16 cellular contexts compared by ENCODE assay signal in genomic region chr7:44282601-44283171, GRCh38. TPM values are rescaled to one million over a fixed set of nuclear protein-coding genes. Genes with fewer than 3 reads are reported as not detected.
DNase-seq lines count a peak whose midpoint lies in the region; ATAC-seq, FAIRE-seq and TF ChIP-seq lines count a peak whose summit lies in the region.
"Had no signal": no experiment of that assay in that cellular context is flagged by ENCODE, and none has a peak within 500 bp of the region (broad histone marks: within the 10 kb centered on the region; RNA-seq: fewer than 3 reads in every experiment).

No MANE protein-coding gene starts in this region.

- H3K9ac ChIP-seq in mesenchymal stem cell (ENCODE audit: low read length), result no peak overlapping the region
- H3K9ac ChIP-seq: neural progenitor cell had no signal

- no peak for TF ChIP-seq POLR2A in GM12891 (IDR thresholded peaks at IDR 0.05; ENCODE audit: low read depth, low read length)

- H2AK5ac ChIP-seq in mesenchymal stem cell (ENCODE audit: low read length, severe bottlenecking), result no peak overlapping the region

- no peak overlapping the region for H3K4ac ChIP-seq in mesenchymal stem cell (ENCODE audit: low read depth in 1 of 2, low read length in 2 of 2)

- no peak overlapping the region for H2BK5ac ChIP-seq in mesenchymal stem cell (ENCODE audit: low read depth, low read length, poor library complexity, severe bottlenecking)

- no peaks in the 10 kb centered on the region for H3K79me1 ChIP-seq in mesenchymal stem cell (replicated peaks; ENCODE audit: low read length, poor library complexity, severe bottlenecking)

- no peaks in the 10 kb centered on the region for H3K27me3 Mint-ChIP-seq in type B pancreatic cell

- intact Hi-C loops in ascending aorta (cut with DNase I) (no loop called here), lower lobe of right lung (cut with DNase I) (no loop called here)

- H2AFZ ChIP-seq in mesenchymal stem cell (ENCODE audit: low read depth, low read length), result no peak overlapping the region
- H2AFZ ChIP-seq: neural progenitor cell had no signal

- no peaks in the 10 kb centered on the region for H3K4me1 ChIP-seq in ascending aorta
- H3K4me1 ChIP-seq in lower lobe of right lung, result no peaks in the 10 kb centered on the region
- H3K4me1 ChIP-seq in mesenchymal stem cell (ENCODE audit: control insufficient read depth, insufficient read depth, low read depth, low read length), result peaks cover 9% of the 10 kb centered on the region
- H3K4me1 ChIP-seq: neural progenitor cell, uterus had no signal

- no peak for TF ChIP-seq CTCF in ascending aorta (IDR thresholded peaks at IDR 0.05)
- TF ChIP-seq CTCF in lower lobe of right lung (IDR thresholded peaks at IDR 0.05), result no peak
- no peak for TF ChIP-seq CTCF in type B pancreatic cell (conservative IDR thresholded peaks at IDR 0.05)
- TF ChIP-seq CTCF in brain microvascular endothelial cell (IDR thresholded peaks at IDR 0.05; ENCODE audit: low read depth, low read length, missing control alignments), result no peak

- 91% methylated on average over 10 of the region's 10 CpGs for WGBS in mesenchymal stem cell

- no peak overlapping the region for H2BK120ac ChIP-seq in mesenchymal stem cell (ENCODE audit: low read depth, low read length)

- H2BK12ac ChIP-seq in mesenchymal stem cell (ENCODE audit: low read length in 2 of 2), result no peak overlapping the region

- DNase-seq in activated T-cell treated with anti-CD3 and anti-CD28 coated beads, Interleukin-2, amount 50 U/mL, for 1 hour, result peak; percentile 10
- no peak for DNase-seq in activated T-cell treated with anti-CD3 and anti-CD28 coated beads for 4 hours
- DNase-seq in ascending aorta (ENCODE audit: low spot score in 2 of 2), result peak; percentile 3 to 34
- peak; percentile 24 for DNase-seq in lower lobe of right lung
- DNase-seq in type B pancreatic cell (ENCODE audit: extremely low spot score, unreplicated experiment), result peak; percentile 61
- no peak for DNase-seq in brain microvascular endothelial cell
- no peak for DNase-seq in GM12891 (ENCODE audit: insufficient read length, low spot score)
- no peak for DNase-seq in mesenchymal stem cell
- DNase-seq: amniotic stem cell, DMS153, OCI-M1 had no signal

- no peak overlapping the region for H3K27ac Mint-ChIP-seq in type B pancreatic cell
- H3K27ac Mint-ChIP-seq: neural progenitor cell; T-helper 1 cell treated with Interleukin-12 subunit alpha and Interleukin-12 subunit beta and Interleukin-4 antibody, amounts not matched to agents 30 μg/mL and 1 μg/mL, for 36 hours had no signal

- H3K4me1 Mint-ChIP-seq in type B pancreatic cell (ENCODE audit: unreplicated experiment), result no peaks in the 10 kb centered on the region

- no peak overlapping the region for H3K18ac ChIP-seq in mesenchymal stem cell (ENCODE audit: low read depth in 1 of 2, low read length in 2 of 2)

- H4K8ac ChIP-seq in mesenchymal stem cell (ENCODE audit: low read length), result no peak overlapping the region

- H3K9me3 Mint-ChIP-seq in type B pancreatic cell, result no peaks in the 10 kb centered on the region
- H3K9me3 Mint-ChIP-seq: neural progenitor cell; T-helper 1 cell treated with Interleukin-12 subunit alpha and Interleukin-12 subunit beta and Interleukin-4 antibody, amounts not matched to agents 30 μg/mL and 1 μg/mL, for 36 hours had no signal

- no peak overlapping the region for H3K4me2 ChIP-seq in mesenchymal stem cell (ENCODE audit: low read length, poor library complexity, severe bottlenecking)
- H3K4me2 ChIP-seq: neural progenitor cell had no signal

- H3K4me3 Mint-ChIP-seq in type B pancreatic cell, result no peak overlapping the region
- H3K4me3 Mint-ChIP-seq: neural progenitor cell; T-helper 1 cell treated with Interleukin-12 subunit alpha and Interleukin-12 subunit beta and Interleukin-4 antibody, amounts not matched to agents 30 μg/mL and 1 μg/mL, for 36 hours had no signal

- no peak overlapping the region for H2BK15ac ChIP-seq in mesenchymal stem cell (ENCODE audit: low read depth, poor library complexity, severe bottlenecking)

- in situ Hi-C loops in brain microvascular endothelial cell (cut with HindIII; ENCODE audit: low pct_ligation_motif_present, low sequenced_read_pairs), result no loop called here

- H4K91ac ChIP-seq in mesenchymal stem cell (ENCODE audit: low read length), result no peak overlapping the region

- no peak overlapping the region for H3K23ac ChIP-seq in mesenchymal stem cell (ENCODE audit: low read length in 2 of 2)

- H3K4me3 ChIP-seq in ascending aorta (no peak overlapping the region), lower lobe of right lung (no peak overlapping the region), brain microvascular endothelial cell (ENCODE audit: low read depth, low read length) (no peak overlapping the region), mesenchymal stem cell (ENCODE audit: insufficient read depth in 1 of 2, low read depth in 1 of 2, low read length in 2 of 2) (no peak overlapping the region)
- H3K4me3 ChIP-seq: neural progenitor cell, uterus had no signal

- no peaks in the 10 kb centered on the region for H3K36me3 Mint-ChIP-seq in type B pancreatic cell
- H3K36me3 Mint-ChIP-seq: neural progenitor cell had no signal

- H3K9me3 ChIP-seq in ascending aorta, result no peaks in the 10 kb centered on the region
- H3K9me3 ChIP-seq in lower lobe of right lung, result no peaks in the 10 kb centered on the region
- H3K9me3 ChIP-seq in mesenchymal stem cell (ENCODE audit: control insufficient read depth, low read length), result no peaks in the 10 kb centered on the region
- H3K9me3 ChIP-seq: uterus had no signal

- no peak overlapping the region for H3K27ac ChIP-seq in ascending aorta
- no peak overlapping the region for H3K27ac ChIP-seq in lower lobe of right lung
- H3K27ac ChIP-seq in brain microvascular endothelial cell, result no peak overlapping the region
- H3K27ac ChIP-seq in mesenchymal stem cell (ENCODE audit: low read length, poor library complexity, severe bottlenecking), result no peak overlapping the region
- H3K27ac ChIP-seq: neural progenitor cell, uterus had no signal

- H3K27me3 ChIP-seq in ascending aorta (no peaks in the 10 kb centered on the region), lower lobe of right lung (ENCODE audit: low read depth) (no peaks in the 10 kb centered on the region), brain microvascular endothelial cell (replicated peaks) (no peaks in the 10 kb centered on the region), mesenchymal stem cell (ENCODE audit: control insufficient read depth in 1 of 2, insufficient read depth in 1 of 2, low read length in 2 of 2) (peaks cover 0 to 15% of the 10 kb centered on the region in 2 experiments)
- H3K27me3 ChIP-seq: neural progenitor cell, uterus had no signal

- H3K14ac ChIP-seq in mesenchymal stem cell (ENCODE audit: low read length in 2 of 2), result no peak overlapping the region

- H3K36me3 ChIP-seq in ascending aorta, result no peaks in the 10 kb centered on the region
- H3K36me3 ChIP-seq in lower lobe of right lung, result no peaks in the 10 kb centered on the region
- no peaks in the 10 kb centered on the region for H3K36me3 ChIP-seq in brain microvascular endothelial cell (replicated peaks)
- no peaks in the 10 kb centered on the region for H3K36me3 ChIP-seq in mesenchymal stem cell (ENCODE audit: control insufficient read depth in 1 of 2, insufficient read depth in 2 of 2, low read depth in 1 of 2, low read length in 2 of 2)
- H3K36me3 ChIP-seq: neural progenitor cell, uterus had no signal

- no peak for FAIRE-seq in GM12891 (lab: Jason Lieb, UNC)
- FAIRE-seq: keratinocyte had no signal

- no peak for ATAC-seq in lower lobe of right lung

TF ChIP-seq in GM12891, 5 proteins besides CTCF, POLR2A, EP300 and RAD21:
- TF ChIP-seq POLR2AphosphoS5 (IDR thresholded peaks at IDR 0.05; ENCODE audit: low read depth, low read length) (no peak), POU2F2 (IDR thresholded peaks at IDR 0.05; ENCODE audit: low read depth, low read length) (no peak), SPI1 (IDR thresholded peaks at IDR 0.05; ENCODE audit: low read depth, low read length) (no peak), PAX5 (IDR thresholded peaks at IDR 0.05; ENCODE audit: insufficient read depth, low read length, severe bottlenecking) (no peak), TAF1 (IDR thresholded peaks at IDR 0.05; ENCODE audit: low read depth, low read length) (no peak)

RNA-seq across cellular contexts. Expression of gene CAMK2B, which starts 42.7 kb away (rescaled TPM):
- total RNA-seq in ascending aorta (3.2 TPM), lower lobe of right lung (0.30 TPM), type B pancreatic cell (ENCODE audit: low replicate concordance) (7.6 and 8.4 TPM in 2 replicates)
- polyA plus RNA-seq in GM12891 (2012; ENCODE audit: low read depth, missing spikeins), result 0.65 TPM
- 0.04 TPM for polyA plus RNA-seq in mesenchymal stem cell (2013, experiment 1 of 2)
- polyA plus RNA-seq in mesenchymal stem cell (2013, experiment 2 of 2), result 0.12 TPM
- total RNA-seq: fibroblast of villous mesenchyme had no signal

Comparison
In these comparisons a context has a peak if more than half of its experiments do, and no peak if none do; other contexts are left out.
1. DNase-seq: peak in activated T-cell treated with anti-CD3 and anti-CD28 coated beads, Interleukin-2, amount 50 U/mL, for 1 hour (single experiment), ascending aorta (2 of 2), lower lobe of right lung (single experiment) and type B pancreatic cell (single experiment); none in activated T-cell treated with anti-CD3 and anti-CD28 coated beads for 4 hours (single experiment), brain microvascular endothelial cell (single experiment), GM12891 (single experiment) and mesenchymal stem cell (single experiment).